Comparison of ENCODE assay signal across 1 cellular context in genomic region chr7:99395616-99396327, GRCh38.
TF ChIP-seq lines count a peak whose summit lies in the region.

No MANE protein-coding gene starts in this region.

TF ChIP-seq in WTC11, 78 proteins besides CTCF, POLR2A, EP300 and RAD21 (continued from another document):
- TF ChIP-seq E2F4 (CRISPR knock-in tag; IDR thresholded peaks at IDR 0.05; ENCODE audit: borderline replicate concordance, low read depth) = no peak
- no peak for TF ChIP-seq MLX (CRISPR knock-in tag; IDR thresholded peaks at IDR 0.05)
- TF ChIP-seq ARID4B (CRISPR knock-in tag; IDR thresholded peaks at IDR 0.05; ENCODE audit: borderline replicate concordance) = no peak
